In the genomic region with DNA sequence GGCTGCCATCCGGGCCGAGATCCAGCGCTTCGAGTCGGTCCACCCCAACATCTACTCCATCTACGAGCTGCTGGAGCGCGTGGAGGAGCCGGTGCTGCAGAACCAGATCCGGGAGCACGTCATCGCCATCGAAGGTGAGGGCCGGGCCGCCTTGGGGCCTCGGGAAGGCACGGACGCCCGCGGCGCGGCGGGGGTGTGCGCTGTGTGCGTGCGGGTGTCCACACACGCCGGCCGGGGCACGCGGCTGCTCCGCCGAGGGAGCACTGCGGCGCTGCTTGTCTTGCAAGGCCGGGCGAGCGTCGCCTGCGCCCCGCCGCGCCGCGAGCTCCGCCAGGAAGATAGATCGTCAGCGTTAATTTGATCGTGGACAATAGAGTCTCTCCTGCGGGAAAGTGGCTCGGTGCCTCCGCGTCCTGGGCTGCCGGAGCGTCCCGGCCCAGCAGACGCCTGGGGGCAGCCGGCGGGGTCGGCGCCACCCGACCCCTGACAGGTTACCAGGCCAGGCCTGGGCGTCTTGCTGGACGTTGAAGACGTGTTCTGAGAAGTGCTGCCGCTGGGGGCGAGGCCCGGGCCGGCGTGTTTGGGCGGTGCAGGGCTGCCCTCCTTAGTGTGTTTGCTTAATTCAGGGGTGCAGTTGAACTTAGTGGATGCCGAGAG, we compare ENCODE assay signal across 8 cellular contexts. TPM values are rescaled to one million over a fixed set of nuclear protein-coding genes. Genes with fewer than 3 reads are reported as not detected.
DNase-seq lines count a peak whose midpoint lies in the region; ATAC-seq and TF ChIP-seq lines count a peak whose summit lies in the region.

No MANE protein-coding gene starts in this region.

- H2BK120ac ChIP-seq in mesendoderm (ENCODE audit: low read depth, low read length), result no peak overlapping the region

- H3K79me2 ChIP-seq in mesendoderm (ENCODE audit: control insufficient read depth, insufficient read depth, low read length), result peaks cover 44% of the 10 kb centered on the region

- TF ChIP-seq POLR2A in Peyer's patch (IDR thresholded peaks at IDR 0.05) (no peak), transverse colon (IDR thresholded peaks at IDR 0.05) (no peak)

- peak overlapping the region; percentile 42 to 91 (median 66) for H3K27ac ChIP-seq in Peyer's patch
- H3K27ac ChIP-seq in mesendoderm (ENCODE audit: low read depth, low read length), result no peak overlapping the region
- peak overlapping the region; percentile 69 to 85 (median 77) for H3K27ac ChIP-seq in transverse colon

- no peaks in the 10 kb centered on the region for H3K27me3 ChIP-seq in Peyer's patch
- no peaks in the 10 kb centered on the region for H3K27me3 ChIP-seq in endocrine pancreas (ENCODE audit: control insufficient read depth, insufficient read depth, low read length)
- no peaks in the 10 kb centered on the region for H3K27me3 ChIP-seq in mesendoderm (ENCODE audit: insufficient read depth, low read length, poor library complexity)
- H3K27me3 ChIP-seq in transverse colon, result no peaks in the 10 kb centered on the region

- peak overlapping the region; percentile 91 for H3K4me2 ChIP-seq in mesendoderm (ENCODE audit: low read length)

- no peak for TF ChIP-seq CTCF in Peyer's patch (IDR thresholded peaks at IDR 0.05)
- TF ChIP-seq CTCF in transverse colon (IDR thresholded peaks at IDR 0.05), result no peak

- H4K5ac ChIP-seq in mesendoderm (ENCODE audit: low read length), result no peak overlapping the region

- no CpG with 5 or more reads among the region's 72 CpGs for WGBS in mesendoderm (ENCODE audit: extremely low coverage, insufficient coverage, low lambda C conversion rate)
- WGBS in transverse colon (ENCODE audit: low coverage in 1 of 2), 2 donors, result 6% methylated on average over 40 of the region's 72 CpGs; no CpG with 5 or more reads in 1 of the 2 donors

- H3K79me1 ChIP-seq in mesendoderm (ENCODE audit: low read length), result peaks cover 21% of the 10 kb centered on the region

- no peak overlapping the region for H2AK5ac ChIP-seq in mesendoderm (ENCODE audit: low read length)

- H3K4me3 ChIP-seq in Peyer's patch, result peak overlapping the region; percentile 32 to 94 (median 60)
- H3K4me3 ChIP-seq in endocrine pancreas (ENCODE audit: control insufficient read depth, insufficient read depth, low read length), result no peak overlapping the region
- peak overlapping the region; percentile 42 for H3K4me3 ChIP-seq in mesendoderm (ENCODE audit: low read length)
- peak overlapping the region; percentile 40 to 76 (median 73) for H3K4me3 ChIP-seq in transverse colon

- peaks cover 0 to 30% (median 2%) of the 10 kb centered on the region in 4 donors for H3K4me1 ChIP-seq in Peyer's patch
- H3K4me1 ChIP-seq in endocrine pancreas (ENCODE audit: control insufficient read depth, insufficient read depth, low read length), result no peaks in the 10 kb centered on the region
- H3K4me1 ChIP-seq in mesendoderm (ENCODE audit: control insufficient read depth, low read depth, low read length), result peaks cover 4% of the 10 kb centered on the region
- peaks cover 5 to 33% (median 28%) of the 10 kb centered on the region in 4 donors for H3K4me1 ChIP-seq in transverse colon

- H3K9ac ChIP-seq in endocrine pancreas (ENCODE audit: control insufficient read depth, insufficient read depth, low read length) (peak overlapping the region; percentile 22), mesendoderm (ENCODE audit: low read length) (peak overlapping the region; percentile 83)

- in situ Hi-C loops in transverse colon (cut with MboI; ENCODE audit: low pct_ligation_motif_present in 1 of 4, low pct_unique_long_range_greater_than_20kb in 1 of 4, low sequenced_read_pairs in 3 of 4), result loop anchor here in 2 of 4 donors (10.0 to 25.0 kb wide), 2 partner anchors 250 to 358 kb away; no protein-coding TSS in a partner anchor

- no peak overlapping the region for H2BK5ac ChIP-seq in mesendoderm (ENCODE audit: low read length)

- no peak overlapping the region for H2BK15ac ChIP-seq in mesendoderm (replicated peaks; ENCODE audit: low read depth)

- no peaks in the 10 kb centered on the region for H3K9me3 ChIP-seq in Peyer's patch
- no peaks in the 10 kb centered on the region for H3K9me3 ChIP-seq in endocrine pancreas (ENCODE audit: control insufficient read depth, low read length)
- H3K9me3 ChIP-seq in transverse colon, result no peaks in the 10 kb centered on the region

- DNase-seq in NCI-H2081 (lab: John Stamatoyannopoulos, UW), result peak; percentile 26 to 40
- DNase-seq in NCI-H2081 treated with DMSO at 0.1 percent for 48 hours (lab: John Stamatoyannopoulos, UW), result no peak
- peak in 1 of 3 donors; percentile 67 for DNase-seq in Peyer's patch
- DNase-seq in mesendoderm, result peak; percentile 53
- DNase-seq in transverse colon, result peak; percentile 38
- no peak for DNase-seq in DMS79 treated with DMSO at 0.1 percent for 48 hours (lab: John Stamatoyannopoulos, UW)

- no peak overlapping the region for H3K4ac ChIP-seq in mesendoderm (ENCODE audit: low read depth, low read length)

- H3K23ac ChIP-seq in mesendoderm (ENCODE audit: low read length), result no peak overlapping the region

- H4K8ac ChIP-seq in mesendoderm (ENCODE audit: low read depth, low read length), result no peak overlapping the region

- peak overlapping the region; percentile 91 for H3K56ac ChIP-seq in mesendoderm (ENCODE audit: low read length)

- TF ChIP-seq EP300 in transverse colon (IDR thresholded peaks at IDR 0.05; ENCODE audit: low read depth), result no peak

- H3K36me3 ChIP-seq in Peyer's patch, result no peaks in the 10 kb centered on the region
- no peaks in the 10 kb centered on the region for H3K36me3 ChIP-seq in endocrine pancreas (ENCODE audit: control insufficient read depth, insufficient read depth, low read length)
- H3K36me3 ChIP-seq in mesendoderm (ENCODE audit: control insufficient read depth, insufficient read depth, low read length), result no peaks in the 10 kb centered on the region
- no peaks in the 10 kb centered on the region for H3K36me3 ChIP-seq in transverse colon

- H3K18ac ChIP-seq in mesendoderm (ENCODE audit: low read length), result peak overlapping the region; percentile 92

- intact Hi-C loops in transverse colon (cut with DNase I; ENCODE audit: low total_unique reads), result no loop called here

- ATAC-seq in GM21786 (IDR thresholded peaks at IDR 0.05; ENCODE audit: unreplicated experiment), result no peak

RNA-seq across cellular contexts. Expression of a gene that starts 1.0 kb away (rescaled TPM):
- total RNA-seq in Peyer's patch (10 to 100 TPM; 55.7 to 79.1 (median 66.9) TPM), transverse colon (10 to 100 TPM; 56.1 to 96.9 (median 71.2) TPM)
- 17.4 TPM for polyA plus RNA-seq in mesendoderm (2013, experiment 1 of 2)
- polyA plus RNA-seq in mesendoderm (2013, experiment 2 of 2), result 16.8 TPM

Comparison
In these comparisons a context has a peak if more than half of its experiments do, and no peak if none do; other contexts are left out.
1. DNase-seq: peak in NCI-H2081 (2 of 2), mesendoderm (single experiment) and transverse colon (single experiment); none in NCI-H2081 treated with DMSO at 0.1 percent for 48 hours (single experiment) and DMS79 treated with DMSO at 0.1 percent for 48 hours (single experiment).